ENCODE assay signal across 18 cellular contexts in genomic region chr12:89939468-89940215, GRCh38.
DNase-seq lines count a peak whose midpoint lies in the region; ATAC-seq, FAIRE-seq and TF ChIP-seq lines count a peak whose summit lies in the region.
"Had no signal": no experiment of that assay in that cellular context is flagged by ENCODE, and none has a peak within 500 bp of the region (broad histone marks: within the 10 kb centered on the region; RNA-seq: fewer than 3 reads in every experiment).

No MANE protein-coding gene starts in this region.

- DNase-seq in GM23338 (ENCODE audit: low spot score) (no peak), NCI-H226 (peak; percentile 42), foreskin keratinocyte (peak in 1 of 2 donors; percentile 36), small intestine (peak; percentile 96), heart right ventricle (no peak), ACHN (no peak)
- DNase-seq: DMS 273 treated with DMSO at 0.1 percent for 48 hours, H7, MV-4-11, NCI-H1417, NCI-H187 treated with DMSO at 0.1 percent for 48 hours, NCI-H748 treated with DMSO at 0.1 percent for 48 hours, OCI-M1 had no signal

- in situ Hi-C loops in ACHN (cut with HindIII; ENCODE audit: low pct_ligation_motif_present, low pct_unique_long_range_greater_than_20kb, low sequenced_read_pairs), result no loop called here

- intact Hi-C loops in heart right ventricle (cut with DNase I), result no loop called here

- no peaks in the 10 kb centered on the region for H3K9me3 Mint-ChIP-seq in GM23338

- no peaks in the 10 kb centered on the region for H4K20me1 ChIP-seq in GM23338 (replicated peaks; ENCODE audit: insufficient read depth)

- H3K4me2 ChIP-seq in GM23338, result peak overlapping the region; percentile 42

- ATAC-seq in GM23338, result no peak
- ATAC-seq in foreskin keratinocyte, result peak; percentile 69
- no peak for ATAC-seq in HG03175 (IDR thresholded peaks at IDR 0.05; ENCODE audit: unreplicated experiment)
- no peak for ATAC-seq in heart right ventricle
- no peak for ATAC-seq in GM18870 (IDR thresholded peaks at IDR 0.05; ENCODE audit: unreplicated experiment)

- no peak overlapping the region for H3K27ac Mint-ChIP-seq in GM23338

- no peak overlapping the region for H2AFZ ChIP-seq in GM23338

- no peaks in the 10 kb centered on the region for H3K36me3 Mint-ChIP-seq in GM23338 (ENCODE audit: low read depth)
- H3K36me3 Mint-ChIP-seq: IgD-negative memory B cell had no signal

- H3K27me3 Mint-ChIP-seq in GM23338 (ENCODE audit: insufficient read depth, low read depth, poor library complexity), result no peaks in the 10 kb centered on the region
- H3K27me3 Mint-ChIP-seq: IgD-negative memory B cell had no signal

- H3K27me3 ChIP-seq in GM23338 (ENCODE audit: insufficient read depth), result no peaks in the 10 kb centered on the region
- H3K27me3 ChIP-seq in foreskin keratinocyte, result no peaks in the 10 kb centered on the region
- no peaks in the 10 kb centered on the region for H3K27me3 ChIP-seq in small intestine (ENCODE audit: control insufficient read depth in 2 of 2, insufficient read depth in 2 of 2, low read length in 2 of 2)
- no peaks in the 10 kb centered on the region for H3K27me3 ChIP-seq in heart right ventricle
- H3K27me3 ChIP-seq: SJSA1 had no signal

- 13 to 71% (median 40%) methylated on average over 1 of the region's 1 CpG for WGBS in small intestine, 3 donors
- 97 to 100% methylated on average over 1 of the region's 1 CpG for WGBS in heart right ventricle, 2 donors

- H3K9me2 ChIP-seq in GM23338 (ENCODE audit: insufficient read depth), result no peaks in the 10 kb centered on the region

- peak; percentile 75 for FAIRE-seq in small intestine (lab: Jason Lieb, UNC)
- FAIRE-seq: GM19239 had no signal

- H3K4me1 ChIP-seq in GM23338 (ENCODE audit: insufficient read depth) (peaks cover 21% of the 10 kb centered on the region), foreskin keratinocyte (peaks cover 2% of the 10 kb centered on the region), small intestine (ENCODE audit: control insufficient read depth in 2 of 2, insufficient read depth in 1 of 2, low read depth in 1 of 2, low read length in 1 of 2) (peaks cover 2 to 10% of the 10 kb centered on the region in 2 donors), heart right ventricle (peaks cover 0 to 9% (median 0%) of the 10 kb centered on the region in 9 donors)

- peaks cover 32% of the 10 kb centered on the region for H3K4me1 Mint-ChIP-seq in GM23338

- no peak overlapping the region for H3K4me3 Mint-ChIP-seq in GM23338

- H3F3A ChIP-seq in GM23338 (replicated peaks; ENCODE audit: low read depth), result no peaks in the 10 kb centered on the region

- no peaks in the 10 kb centered on the region for H3K9me3 ChIP-seq in small intestine (ENCODE audit: control insufficient read depth, low read depth)
- no peaks in the 10 kb centered on the region for H3K9me3 ChIP-seq in heart right ventricle
- H3K9me3 ChIP-seq: SJSA1 had no signal

- H3K27ac ChIP-seq in GM23338 (ENCODE audit: low read depth), result no peak overlapping the region
- no peak overlapping the region for H3K27ac ChIP-seq in foreskin keratinocyte
- no peak overlapping the region for H3K27ac ChIP-seq in small intestine (ENCODE audit: low read depth in 1 of 2, low read length in 1 of 2)
- H3K27ac ChIP-seq in heart right ventricle, result no peak overlapping the region
- H3K27ac ChIP-seq: SJSA1 had no signal

- H3K4me3 ChIP-seq in GM23338, result no peak overlapping the region
- H3K4me3 ChIP-seq in small intestine (ENCODE audit: low read depth in 1 of 2, low read length in 2 of 2), result no peak overlapping the region
- no peak overlapping the region for H3K4me3 ChIP-seq in heart right ventricle
- H3K4me3 ChIP-seq: SJSA1 had no signal

- no peaks in the 10 kb centered on the region for H3K79me2 ChIP-seq in GM23338 (replicated peaks; ENCODE audit: insufficient read depth)

- H3K36me3 ChIP-seq in GM23338 (ENCODE audit: insufficient read depth) (no peaks in the 10 kb centered on the region), small intestine (ENCODE audit: control insufficient read depth in 2 of 2, insufficient read depth in 2 of 2, low read length in 2 of 2) (no peaks in the 10 kb centered on the region), heart right ventricle (no peaks in the 10 kb centered on the region)
- H3K36me3 ChIP-seq: SJSA1 had no signal

- TF ChIP-seq CTCF in GM23338 (conservative IDR thresholded peaks at IDR 0.05; ENCODE audit: low read depth in 2 of 2) (no peak), foreskin keratinocyte (conservative IDR thresholded peaks at IDR 0.05) (no peak), heart right ventricle (IDR thresholded peaks at IDR 0.05) (no peak)

TF ChIP-seq in GM23338, 12 proteins besides CTCF, POLR2A, EP300 and RAD21:
- TF ChIP-seq ZNF331 (CRISPR knock-in tag; IDR thresholded peaks at IDR 0.05; ENCODE audit: low read depth), result no peak
TF ChIP-seq in GM23338: peak in this region for 0.

Comparison
In these comparisons a context has a peak if more than half of its experiments do, and no peak if none do; other contexts are left out.
1. DNase-seq: peak in NCI-H226 (single experiment) and small intestine (single experiment); none in GM23338 (single experiment), heart right ventricle (0 of 2) and ACHN (single experiment).